22 cellular contexts compared by ENCODE assay signal in the genomic region with DNA sequence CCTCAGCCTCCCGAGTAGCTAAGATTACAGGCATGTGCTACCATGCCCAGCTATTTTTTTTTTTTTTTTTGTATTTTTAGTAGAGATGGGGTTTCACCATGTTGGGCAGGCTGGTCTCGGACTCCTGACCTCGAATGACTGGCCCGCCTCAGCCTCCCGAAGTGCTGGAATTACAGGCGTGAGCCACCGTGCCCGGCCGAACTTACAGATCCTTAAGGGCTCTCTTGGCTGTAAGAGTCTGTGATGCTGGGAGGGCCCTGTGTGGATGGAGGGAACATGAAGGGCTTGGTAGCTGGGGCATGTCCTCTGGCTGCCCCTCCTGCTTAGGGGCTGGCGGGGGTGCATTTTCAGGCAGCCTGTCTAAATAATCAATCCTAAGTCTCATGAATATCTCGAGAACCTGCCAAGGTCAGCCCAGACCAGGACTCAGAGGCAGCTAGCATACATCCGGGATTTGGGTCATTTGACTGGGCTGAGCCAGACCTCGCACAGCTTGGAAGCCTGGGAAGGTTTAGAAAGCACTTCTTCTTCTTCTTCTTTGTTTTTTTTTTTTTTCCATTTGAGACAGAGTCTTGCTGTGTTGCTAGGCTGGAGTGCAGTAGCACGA. TPM values are rescaled to one million over a fixed set of nuclear protein-coding genes. Genes with fewer than 3 reads are reported as not detected.
"Had no signal": no experiment of that assay in that cellular context is flagged by ENCODE, and none has a peak within 500 bp of the region (broad histone marks: within the 10 kb centered on the region; RNA-seq: fewer than 3 reads in every experiment).

No MANE protein-coding gene starts in this region.

- DNase-seq: KBM-7, MV-4-11, NCI-H1048, NCI-H1105, NCI-H1417, NCI-H1436 treated with DMSO at 0.1 percent for 48 hours, NCI-H1694, NCI-H187 treated with DMSO at 0.1 percent for 48 hours, NCI-H2029 treated with DMSO at 0.1 percent for 48 hours, NCI-H226, NCI-H446, NCI-H510A, NCI-H524 treated with DMSO at 0.1 percent for 48 hours, NCI-H69, NCI-H774, SHP77 treated with DMSO at 0.1 percent for 48 hours, SJCRH30 had no signal

- H3K9me3 ChIP-seq: SJCRH30 had no signal

- ATAC-seq: SK-N-SH treated with all-trans-retinoic acid at 6 μM for 48 hours had no signal

- H3K27me3 ChIP-seq: SJCRH30 had no signal

- H3K27ac ChIP-seq: HL-60, RWPE1, SJCRH30 had no signal

- H3K4me1 ChIP-seq: SJCRH30 had no signal

- H3K36me3 ChIP-seq: SJCRH30 had no signal

- H3K4me3 ChIP-seq: SJCRH30 had no signal

RNA-seq across cellular contexts. Expression of a gene that starts 17.1 kb away (rescaled TPM):
- total RNA-seq: LHCN-M2, MCF 10A, SJCRH30 had no signal

RNA-seq across cellular contexts. Expression of a gene that starts 47.9 kb away (rescaled TPM):
- total RNA-seq: MCF 10A had no signal
